ENCODE assay signal across 1 cellular context in the genomic region with DNA sequence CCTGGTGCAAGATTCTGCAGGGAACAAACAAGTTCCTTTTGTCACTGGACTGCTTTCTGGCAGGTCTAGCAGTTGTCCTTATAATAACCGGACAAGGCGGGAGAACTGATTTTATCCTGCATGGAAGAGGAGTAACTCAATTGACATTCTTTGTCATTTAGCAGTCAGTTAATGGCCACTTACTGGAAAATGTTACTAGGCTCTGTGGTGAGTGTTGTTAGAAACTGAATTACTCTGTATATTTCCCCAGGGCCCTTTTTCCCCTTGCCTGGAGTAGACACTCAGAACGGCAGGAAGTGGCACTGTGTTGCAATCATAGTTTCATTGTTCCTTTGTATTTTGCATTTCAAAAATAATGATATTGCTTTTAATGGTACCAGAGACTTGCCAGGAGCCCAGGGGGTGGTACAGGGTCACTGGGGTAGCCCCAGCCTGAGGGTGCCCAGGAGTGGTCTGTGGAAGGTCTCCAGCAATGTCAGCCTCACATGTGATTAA.
TF ChIP-seq lines count a peak whose summit lies in the region.

No MANE protein-coding gene starts in this region.

TF ChIP-seq in SK-N-SH, 30 proteins besides CTCF, POLR2A, EP300 and RAD21 (continued from another document):
- TF ChIP-seq RXRA (IDR thresholded peaks at IDR 0.05; ENCODE audit: borderline replicate concordance, low read depth), result no peak
- TF ChIP-seq, protein P1, sequence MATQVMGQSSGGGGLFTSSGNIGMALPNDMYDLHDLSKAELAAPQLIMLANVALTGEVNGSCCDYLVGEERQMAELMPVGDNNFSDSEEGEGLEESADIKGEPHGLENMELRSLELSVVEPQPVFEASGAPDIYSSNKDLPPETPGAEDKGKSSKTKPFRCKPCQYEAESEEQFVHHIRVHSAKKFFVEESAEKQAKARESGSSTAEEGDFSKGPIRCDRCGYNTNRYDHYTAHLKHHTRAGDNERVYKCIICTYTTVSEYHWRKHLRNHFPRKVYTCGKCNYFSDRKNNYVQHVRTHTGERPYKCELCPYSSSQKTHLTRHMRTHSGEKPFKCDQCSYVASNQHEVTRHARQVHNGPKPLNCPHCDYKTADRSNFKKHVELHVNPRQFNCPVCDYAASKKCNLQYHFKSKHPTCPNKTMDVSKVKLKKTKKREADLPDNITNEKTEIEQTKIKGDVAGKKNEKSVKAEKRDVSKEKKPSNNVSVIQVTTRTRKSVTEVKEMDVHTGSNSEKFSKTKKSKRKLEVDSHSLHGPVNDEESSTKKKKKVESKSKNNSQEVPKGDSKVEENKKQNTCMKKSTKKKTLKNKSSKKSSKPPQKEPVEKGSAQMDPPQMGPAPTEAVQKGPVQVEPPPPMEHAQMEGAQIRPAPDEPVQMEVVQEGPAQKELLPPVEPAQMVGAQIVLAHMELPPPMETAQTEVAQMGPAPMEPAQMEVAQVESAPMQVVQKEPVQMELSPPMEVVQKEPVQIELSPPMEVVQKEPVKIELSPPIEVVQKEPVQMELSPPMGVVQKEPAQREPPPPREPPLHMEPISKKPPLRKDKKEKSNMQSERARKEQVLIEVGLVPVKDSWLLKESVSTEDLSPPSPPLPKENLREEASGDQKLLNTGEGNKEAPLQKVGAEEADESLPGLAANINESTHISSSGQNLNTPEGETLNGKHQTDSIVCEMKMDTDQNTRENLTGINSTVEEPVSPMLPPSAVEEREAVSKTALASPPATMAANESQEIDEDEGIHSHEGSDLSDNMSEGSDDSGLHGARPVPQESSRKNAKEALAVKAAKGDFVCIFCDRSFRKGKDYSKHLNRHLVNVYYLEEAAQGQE (IDR thresholded peaks at IDR 0.05; ENCODE audit: low read depth, low read length), result no peak
- TF ChIP-seq, protein P2, sequence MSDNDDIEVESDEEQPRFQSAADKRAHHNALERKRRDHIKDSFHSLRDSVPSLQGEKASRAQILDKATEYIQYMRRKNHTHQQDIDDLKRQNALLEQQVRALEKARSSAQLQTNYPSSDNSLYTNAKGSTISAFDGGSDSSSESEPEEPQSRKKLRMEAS (IDR thresholded peaks at IDR 0.05; ENCODE audit: low read depth), result no peak
- TF ChIP-seq, protein P3, sequence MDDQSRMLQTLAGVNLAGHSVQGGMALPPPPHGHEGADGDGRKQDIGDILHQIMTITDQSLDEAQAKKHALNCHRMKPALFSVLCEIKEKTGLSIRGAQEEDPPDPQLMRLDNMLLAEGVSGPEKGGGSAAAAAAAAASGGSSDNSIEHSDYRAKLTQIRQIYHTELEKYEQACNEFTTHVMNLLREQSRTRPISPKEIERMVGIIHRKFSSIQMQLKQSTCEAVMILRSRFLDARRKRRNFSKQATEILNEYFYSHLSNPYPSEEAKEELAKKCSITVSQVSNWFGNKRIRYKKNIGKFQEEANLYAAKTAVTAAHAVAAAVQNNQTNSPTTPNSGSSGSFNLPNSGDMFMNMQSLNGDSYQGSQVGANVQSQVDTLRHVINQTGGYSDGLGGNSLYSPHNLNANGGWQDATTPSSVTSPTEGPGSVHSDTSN (IDR thresholded peaks at IDR 0.05), result no peak
- no peak for TF ChIP-seq FOXM1 (IDR thresholded peaks at IDR 0.05; ENCODE audit: low read depth)
- TF ChIP-seq NRF1 (IDR thresholded peaks at IDR 0.05; ENCODE audit: low read depth, low read length), result no peak
- TF ChIP-seq YY1 (IDR thresholded peaks at IDR 0.05; ENCODE audit: low read depth), result no peak
- no peak for TF ChIP-seq GABPA (IDR thresholded peaks at IDR 0.05; ENCODE audit: low read depth)
- TF ChIP-seq FOSL2 (IDR thresholded peaks at IDR 0.05; ENCODE audit: borderline replicate concordance, low read depth), result no peak
- peak; percentile 60 for TF ChIP-seq GATA2 (CRISPR knock-in tag; IDR thresholded peaks at IDR 0.05)
- TF ChIP-seq SMC3 (IDR thresholded peaks at IDR 0.05; ENCODE audit: low read depth, low read length), result no peak; the same call in 1 of the 2 replicates
- TF ChIP-seq RCOR1 (IDR thresholded peaks at IDR 0.05; ENCODE audit: low read length), result peak; percentile 56; the same call in 1 of the 2 replicates
- TF ChIP-seq, protein P4, sequence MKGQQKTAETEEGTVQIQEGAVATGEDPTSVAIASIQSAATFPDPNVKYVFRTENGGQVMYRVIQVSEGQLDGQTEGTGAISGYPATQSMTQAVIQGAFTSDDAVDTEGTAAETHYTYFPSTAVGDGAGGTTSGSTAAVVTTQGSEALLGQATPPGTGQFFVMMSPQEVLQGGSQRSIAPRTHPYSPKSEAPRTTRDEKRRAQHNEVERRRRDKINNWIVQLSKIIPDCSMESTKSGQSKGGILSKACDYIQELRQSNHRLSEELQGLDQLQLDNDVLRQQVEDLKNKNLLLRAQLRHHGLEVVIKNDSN (IDR thresholded peaks at IDR 0.05; ENCODE audit: borderline replicate concordance, low read depth), result no peak
- TF ChIP-seq, protein P5, sequence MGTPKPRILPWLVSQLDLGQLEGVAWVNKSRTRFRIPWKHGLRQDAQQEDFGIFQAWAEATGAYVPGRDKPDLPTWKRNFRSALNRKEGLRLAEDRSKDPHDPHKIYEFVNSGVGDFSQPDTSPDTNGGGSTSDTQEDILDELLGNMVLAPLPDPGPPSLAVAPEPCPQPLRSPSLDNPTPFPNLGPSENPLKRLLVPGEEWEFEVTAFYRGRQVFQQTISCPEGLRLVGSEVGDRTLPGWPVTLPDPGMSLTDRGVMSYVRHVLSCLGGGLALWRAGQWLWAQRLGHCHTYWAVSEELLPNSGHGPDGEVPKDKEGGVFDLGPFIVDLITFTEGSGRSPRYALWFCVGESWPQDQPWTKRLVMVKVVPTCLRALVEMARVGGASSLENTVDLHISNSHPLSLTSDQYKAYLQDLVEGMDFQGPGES (IDR thresholded peaks at IDR 0.05; ENCODE audit: low read depth, low read length), result no peak
- no peak for TF ChIP-seq TAF1 (IDR thresholded peaks at IDR 0.05; ENCODE audit: borderline replicate concordance, low read depth, low read length)
- TF ChIP-seq EZH2phosphoT487 (IDR thresholded peaks at IDR 0.05; ENCODE audit: borderline replicate concordance, low read depth), result no peak
- peak; percentile 51; the same call in 1 of the 2 replicates for TF ChIP-seq MXI1 (IDR thresholded peaks at IDR 0.05; ENCODE audit: low read depth, low read length)
- no peak for TF ChIP-seq ELF1 (IDR thresholded peaks at IDR 0.05)
- peak; percentile 32 for TF ChIP-seq CHD2 (IDR thresholded peaks at IDR 0.05; ENCODE audit: low read length, partially characterized antibody)
- no peak for TF ChIP-seq SIN3A (IDR thresholded peaks at IDR 0.05; ENCODE audit: borderline replicate concordance, low read depth, low read length)
- TF ChIP-seq TEAD4 (IDR thresholded peaks at IDR 0.05; ENCODE audit: borderline replicate concordance, insufficient read depth), result no peak
- TF ChIP-seq, protein P6, sequence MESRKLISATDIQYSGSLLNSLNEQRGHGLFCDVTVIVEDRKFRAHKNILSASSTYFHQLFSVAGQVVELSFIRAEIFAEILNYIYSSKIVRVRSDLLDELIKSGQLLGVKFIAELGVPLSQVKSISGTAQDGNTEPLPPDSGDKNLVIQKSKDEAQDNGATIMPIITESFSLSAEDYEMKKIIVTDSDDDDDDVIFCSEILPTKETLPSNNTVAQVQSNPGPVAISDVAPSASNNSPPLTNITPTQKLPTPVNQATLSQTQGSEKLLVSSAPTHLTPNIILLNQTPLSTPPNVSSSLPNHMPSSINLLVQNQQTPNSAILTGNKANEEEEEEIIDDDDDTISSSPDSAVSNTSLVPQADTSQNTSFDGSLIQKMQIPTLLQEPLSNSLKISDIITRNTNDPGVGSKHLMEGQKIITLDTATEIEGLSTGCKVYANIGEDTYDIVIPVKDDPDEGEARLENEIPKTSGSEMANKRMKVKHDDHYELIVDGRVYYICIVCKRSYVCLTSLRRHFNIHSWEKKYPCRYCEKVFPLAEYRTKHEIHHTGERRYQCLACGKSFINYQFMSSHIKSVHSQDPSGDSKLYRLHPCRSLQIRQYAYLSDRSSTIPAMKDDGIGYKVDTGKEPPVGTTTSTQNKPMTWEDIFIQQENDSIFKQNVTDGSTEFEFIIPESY (IDR thresholded peaks at IDR 0.05; ENCODE audit: borderline replicate concordance, low read depth), result no peak
